Comparison of ENCODE assay signal across 1 cellular context in the genomic region with DNA sequence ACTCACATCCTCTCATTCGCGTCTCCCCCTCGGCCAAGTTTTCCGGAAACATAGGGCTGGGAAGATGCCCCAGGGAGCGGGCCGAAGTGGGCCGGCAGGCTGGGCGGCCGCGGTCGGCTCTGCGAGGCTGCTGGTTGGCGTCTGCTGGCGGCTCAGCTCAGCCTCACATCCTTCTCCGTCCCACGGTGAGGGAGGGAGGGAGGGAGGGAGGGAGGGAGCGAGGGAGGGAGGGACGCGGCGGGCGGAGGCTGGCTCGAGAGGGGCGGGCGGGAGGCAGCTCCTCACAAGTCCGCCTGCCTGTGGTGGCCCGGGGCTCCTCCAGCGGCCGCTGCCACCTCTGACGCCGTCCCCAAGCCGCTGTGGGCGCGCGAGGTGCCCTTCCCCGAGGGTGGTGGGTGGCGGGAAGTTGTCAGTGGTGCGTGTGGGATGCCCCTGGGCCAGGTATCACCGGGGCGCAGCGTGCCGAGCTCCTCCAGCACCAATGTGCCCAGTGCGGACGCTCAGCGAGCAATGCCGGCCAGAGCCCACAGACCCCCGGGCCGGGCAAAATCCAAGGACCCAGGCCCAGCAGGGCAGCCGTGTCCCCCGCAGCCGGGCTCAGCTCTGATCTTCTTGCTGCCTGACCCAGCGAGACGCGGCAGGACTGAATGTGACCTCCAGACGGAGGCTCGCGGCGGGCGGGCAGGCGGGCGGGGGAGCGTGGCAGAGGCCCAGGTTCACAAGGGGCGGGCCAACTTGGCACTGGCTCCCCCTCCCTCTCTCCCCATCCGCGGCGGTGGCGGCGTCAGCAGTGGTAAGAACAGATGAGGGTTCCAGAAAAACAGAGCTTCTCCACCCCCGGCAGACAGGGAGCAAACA.
TF ChIP-seq lines count a peak whose summit lies in the region.

No MANE protein-coding gene starts in this region.

TF ChIP-seq in HepG2, 621 proteins besides CTCF, POLR2A, EP300 and RAD21 (continued from another document and continues in another):
- TF ChIP-seq RFXAP (CRISPR knock-in tag; IDR thresholded peaks at IDR 0.05; ENCODE audit: borderline replicate concordance) (peak; percentile 57; the same call in 1 of the 2 replicates), ISL2 (CRISPR knock-in tag; IDR thresholded peaks at IDR 0.05) (peak; percentile 15; the same call in 1 of the 2 replicates), KDM3A (CRISPR knock-in tag; IDR thresholded peaks at IDR 0.05; ENCODE audit: low read depth) (0 out of 2 replicates have a peak, but pooled peaks have one; percentile 22), SOX6 (IDR thresholded peaks at IDR 0.05) (no peak), SOX6 (CRISPR knock-in tag; IDR thresholded peaks at IDR 0.05) (peak; percentile 58), ZNF616 (CRISPR knock-in tag; IDR thresholded peaks at IDR 0.05; ENCODE audit: low read depth) (0 out of 2 replicates have a peak, but pooled peaks have one; percentile 27), AKAP8 (CRISPR knock-in tag; IDR thresholded peaks at IDR 0.05) (peak; percentile 80), AGO1 (IDR thresholded peaks at IDR 0.05; ENCODE audit: low read depth, low read length, poor library complexity, severe bottlenecking) (peak; percentile 15), ZKSCAN1 (IDR thresholded peaks at IDR 0.05; ENCODE audit: low read length) (no peak), RFX5 (IDR thresholded peaks at IDR 0.05; ENCODE audit: low read depth, low read length) (no peak), SAFB2 (CRISPR knock-in tag; IDR thresholded peaks at IDR 0.05; ENCODE audit: borderline replicate concordance, low read depth) (peak; percentile 65), EEA1 (CRISPR knock-in tag; IDR thresholded peaks at IDR 0.05; ENCODE audit: borderline replicate concordance) (peak; percentile 54; the same call in 1 of the 2 replicates), CENPT (CRISPR knock-in tag; IDR thresholded peaks at IDR 0.05; ENCODE audit: low read depth) (no peak), GFI1 (CRISPR knock-in tag; IDR thresholded peaks at IDR 0.05; ENCODE audit: borderline replicate concordance) (0 out of 2 replicates have a peak, but pooled peaks have one; percentile 60), SALL2 (CRISPR knock-in tag; IDR thresholded peaks at IDR 0.05) (0 out of 2 replicates have a peak, but pooled peaks have one; percentile 65), TCF12 (IDR thresholded peaks at IDR 0.05) (no peak), TCF12 (CRISPR knock-in tag; IDR thresholded peaks at IDR 0.05) (peak; percentile 66; the same call in 1 of the 2 replicates), ZFY (CRISPR knock-in tag; IDR thresholded peaks at IDR 0.05) (peak; percentile 58; the same call in 1 of the 2 replicates), ZNF264 (CRISPR knock-in tag; IDR thresholded peaks at IDR 0.05) (0 out of 2 replicates have a peak, but pooled peaks have one; percentile 31), AHR (CRISPR knock-in tag; IDR thresholded peaks at IDR 0.05) (0 out of 2 replicates have a peak, but pooled peaks have one; percentile 28), ZNF569 (CRISPR knock-in tag; IDR thresholded peaks at IDR 0.05; ENCODE audit: borderline replicate concordance) (no peak), DR1 (CRISPR knock-in tag; IDR thresholded peaks at IDR 0.05) (0 out of 2 replicates have a peak, but pooled peaks have one; percentile 39), LCORL (IDR thresholded peaks at IDR 0.05) (no peak), LCORL (CRISPR knock-in tag; IDR thresholded peaks at IDR 0.05) (peak; percentile 66), HES4 (CRISPR knock-in tag; IDR thresholded peaks at IDR 0.05; ENCODE audit: borderline replicate concordance) (peak; percentile 12; the same call in 1 of the 2 replicates), SYNCRIP (IDR thresholded peaks at IDR 0.05; ENCODE audit: insufficient read depth, low read depth, low read length) (no peak), ZNF768 (CRISPR knock-in tag; IDR thresholded peaks at IDR 0.05) (peak; percentile 49; the same call in 1 of the 2 replicates), MED1 (CRISPR knock-in tag; IDR thresholded peaks at IDR 0.05) (peak; percentile 67), ZMAT3 (CRISPR knock-in tag; conservative IDR thresholded peaks at IDR 0.05) (peak; percentile 76; the same call in 1 of the 2 replicates), PHF8 (CRISPR knock-in tag; IDR thresholded peaks at IDR 0.05) (0 out of 2 replicates have a peak, but pooled peaks have one; percentile 29), ZNF747 (CRISPR knock-in tag; IDR thresholded peaks at IDR 0.05; ENCODE audit: borderline replicate concordance) (0 out of 2 replicates have a peak, but pooled peaks have one; percentile 27), ZNF605 (CRISPR knock-in tag; IDR thresholded peaks at IDR 0.05) (peak; percentile 29; the same call in 1 of the 2 replicates), MTA1 (CRISPR knock-in tag; IDR thresholded peaks at IDR 0.05; ENCODE audit: borderline replicate concordance) (peak; percentile 88), BRCA1 (CRISPR knock-in tag; IDR thresholded peaks at IDR 0.05) (0 out of 2 replicates have a peak, but pooled peaks have one; percentile 45)
- TF ChIP-seq, protein P1, sequence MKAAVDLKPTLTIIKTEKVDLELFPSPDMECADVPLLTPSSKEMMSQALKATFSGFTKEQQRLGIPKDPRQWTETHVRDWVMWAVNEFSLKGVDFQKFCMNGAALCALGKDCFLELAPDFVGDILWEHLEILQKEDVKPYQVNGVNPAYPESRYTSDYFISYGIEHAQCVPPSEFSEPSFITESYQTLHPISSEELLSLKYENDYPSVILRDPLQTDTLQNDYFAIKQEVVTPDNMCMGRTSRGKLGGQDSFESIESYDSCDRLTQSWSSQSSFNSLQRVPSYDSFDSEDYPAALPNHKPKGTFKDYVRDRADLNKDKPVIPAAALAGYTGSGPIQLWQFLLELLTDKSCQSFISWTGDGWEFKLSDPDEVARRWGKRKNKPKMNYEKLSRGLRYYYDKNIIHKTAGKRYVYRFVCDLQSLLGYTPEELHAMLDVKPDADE (CRISPR knock-in tag; IDR thresholded peaks at IDR 0.05) = 0 out of 2 replicates have a peak, but pooled peaks have one; percentile 31
- TF ChIP-seq, protein P2, sequence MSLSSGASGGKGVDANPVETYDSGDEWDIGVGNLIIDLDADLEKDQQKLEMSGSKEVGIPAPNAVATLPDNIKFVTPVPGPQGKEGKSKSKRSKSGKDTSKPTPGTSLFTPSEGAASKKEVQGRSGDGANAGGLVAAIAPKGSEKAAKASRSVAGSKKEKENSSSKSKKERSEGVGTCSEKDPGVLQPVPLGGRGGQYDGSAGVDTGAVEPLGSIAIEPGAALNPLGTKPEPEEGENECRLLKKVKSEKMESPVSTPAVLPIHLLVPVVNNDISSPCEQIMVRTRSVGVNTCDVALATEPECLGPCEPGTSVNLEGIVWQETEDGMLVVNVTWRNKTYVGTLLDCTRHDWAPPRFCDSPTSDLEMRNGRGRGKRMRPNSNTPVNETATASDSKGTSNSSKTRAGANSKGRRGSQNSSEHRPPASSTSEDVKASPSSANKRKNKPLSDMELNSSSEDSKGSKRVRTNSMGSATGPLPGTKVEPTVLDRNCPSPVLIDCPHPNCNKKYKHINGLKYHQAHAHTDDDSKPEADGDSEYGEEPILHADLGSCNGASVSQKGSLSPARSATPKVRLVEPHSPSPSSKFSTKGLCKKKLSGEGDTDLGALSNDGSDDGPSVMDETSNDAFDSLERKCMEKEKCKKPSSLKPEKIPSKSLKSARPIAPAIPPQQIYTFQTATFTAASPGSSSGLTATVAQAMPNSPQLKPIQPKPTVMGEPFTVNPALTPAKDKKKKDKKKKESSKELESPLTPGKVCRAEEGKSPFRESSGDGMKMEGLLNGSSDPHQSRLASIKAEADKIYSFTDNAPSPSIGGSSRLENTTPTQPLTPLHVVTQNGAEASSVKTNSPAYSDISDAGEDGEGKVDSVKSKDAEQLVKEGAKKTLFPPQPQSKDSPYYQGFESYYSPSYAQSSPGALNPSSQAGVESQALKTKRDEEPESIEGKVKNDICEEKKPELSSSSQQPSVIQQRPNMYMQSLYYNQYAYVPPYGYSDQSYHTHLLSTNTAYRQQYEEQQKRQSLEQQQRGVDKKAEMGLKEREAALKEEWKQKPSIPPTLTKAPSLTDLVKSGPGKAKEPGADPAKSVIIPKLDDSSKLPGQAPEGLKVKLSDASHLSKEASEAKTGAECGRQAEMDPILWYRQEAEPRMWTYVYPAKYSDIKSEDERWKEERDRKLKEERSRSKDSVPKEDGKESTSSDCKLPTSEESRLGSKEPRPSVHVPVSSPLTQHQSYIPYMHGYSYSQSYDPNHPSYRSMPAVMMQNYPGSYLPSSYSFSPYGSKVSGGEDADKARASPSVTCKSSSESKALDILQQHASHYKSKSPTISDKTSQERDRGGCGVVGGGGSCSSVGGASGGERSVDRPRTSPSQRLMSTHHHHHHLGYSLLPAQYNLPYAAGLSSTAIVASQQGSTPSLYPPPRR (CRISPR knock-in tag; IDR thresholded peaks at IDR 0.05; ENCODE audit: borderline replicate concordance) = peak; percentile 68; the same call in 1 of the 2 replicates
- TF ChIP-seq, protein P3, sequence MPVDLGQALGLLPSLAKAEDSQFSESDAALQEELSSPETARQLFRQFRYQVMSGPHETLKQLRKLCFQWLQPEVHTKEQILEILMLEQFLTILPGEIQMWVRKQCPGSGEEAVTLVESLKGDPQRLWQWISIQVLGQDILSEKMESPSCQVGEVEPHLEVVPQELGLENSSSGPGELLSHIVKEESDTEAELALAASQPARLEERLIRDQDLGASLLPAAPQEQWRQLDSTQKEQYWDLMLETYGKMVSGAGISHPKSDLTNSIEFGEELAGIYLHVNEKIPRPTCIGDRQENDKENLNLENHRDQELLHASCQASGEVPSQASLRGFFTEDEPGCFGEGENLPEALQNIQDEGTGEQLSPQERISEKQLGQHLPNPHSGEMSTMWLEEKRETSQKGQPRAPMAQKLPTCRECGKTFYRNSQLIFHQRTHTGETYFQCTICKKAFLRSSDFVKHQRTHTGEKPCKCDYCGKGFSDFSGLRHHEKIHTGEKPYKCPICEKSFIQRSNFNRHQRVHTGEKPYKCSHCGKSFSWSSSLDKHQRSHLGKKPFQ (CRISPR knock-in tag; IDR thresholded peaks at IDR 0.05; ENCODE audit: insufficient replicate concordance) = peak; percentile 34
- TF ChIP-seq, protein P4, sequence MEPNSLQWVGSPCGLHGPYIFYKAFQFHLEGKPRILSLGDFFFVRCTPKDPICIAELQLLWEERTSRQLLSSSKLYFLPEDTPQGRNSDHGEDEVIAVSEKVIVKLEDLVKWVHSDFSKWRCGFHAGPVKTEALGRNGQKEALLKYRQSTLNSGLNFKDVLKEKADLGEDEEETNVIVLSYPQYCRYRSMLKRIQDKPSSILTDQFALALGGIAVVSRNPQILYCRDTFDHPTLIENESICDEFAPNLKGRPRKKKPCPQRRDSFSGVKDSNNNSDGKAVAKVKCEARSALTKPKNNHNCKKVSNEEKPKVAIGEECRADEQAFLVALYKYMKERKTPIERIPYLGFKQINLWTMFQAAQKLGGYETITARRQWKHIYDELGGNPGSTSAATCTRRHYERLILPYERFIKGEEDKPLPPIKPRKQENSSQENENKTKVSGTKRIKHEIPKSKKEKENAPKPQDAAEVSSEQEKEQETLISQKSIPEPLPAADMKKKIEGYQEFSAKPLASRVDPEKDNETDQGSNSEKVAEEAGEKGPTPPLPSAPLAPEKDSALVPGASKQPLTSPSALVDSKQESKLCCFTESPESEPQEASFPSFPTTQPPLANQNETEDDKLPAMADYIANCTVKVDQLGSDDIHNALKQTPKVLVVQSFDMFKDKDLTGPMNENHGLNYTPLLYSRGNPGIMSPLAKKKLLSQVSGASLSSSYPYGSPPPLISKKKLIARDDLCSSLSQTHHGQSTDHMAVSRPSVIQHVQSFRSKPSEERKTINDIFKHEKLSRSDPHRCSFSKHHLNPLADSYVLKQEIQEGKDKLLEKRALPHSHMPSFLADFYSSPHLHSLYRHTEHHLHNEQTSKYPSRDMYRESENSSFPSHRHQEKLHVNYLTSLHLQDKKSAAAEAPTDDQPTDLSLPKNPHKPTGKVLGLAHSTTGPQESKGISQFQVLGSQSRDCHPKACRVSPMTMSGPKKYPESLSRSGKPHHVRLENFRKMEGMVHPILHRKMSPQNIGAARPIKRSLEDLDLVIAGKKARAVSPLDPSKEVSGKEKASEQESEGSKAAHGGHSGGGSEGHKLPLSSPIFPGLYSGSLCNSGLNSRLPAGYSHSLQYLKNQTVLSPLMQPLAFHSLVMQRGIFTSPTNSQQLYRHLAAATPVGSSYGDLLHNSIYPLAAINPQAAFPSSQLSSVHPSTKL (CRISPR knock-in tag; IDR thresholded peaks at IDR 0.05) = peak; percentile 42; the same call in 1 of the 2 replicates
- TF ChIP-seq, protein P5, sequence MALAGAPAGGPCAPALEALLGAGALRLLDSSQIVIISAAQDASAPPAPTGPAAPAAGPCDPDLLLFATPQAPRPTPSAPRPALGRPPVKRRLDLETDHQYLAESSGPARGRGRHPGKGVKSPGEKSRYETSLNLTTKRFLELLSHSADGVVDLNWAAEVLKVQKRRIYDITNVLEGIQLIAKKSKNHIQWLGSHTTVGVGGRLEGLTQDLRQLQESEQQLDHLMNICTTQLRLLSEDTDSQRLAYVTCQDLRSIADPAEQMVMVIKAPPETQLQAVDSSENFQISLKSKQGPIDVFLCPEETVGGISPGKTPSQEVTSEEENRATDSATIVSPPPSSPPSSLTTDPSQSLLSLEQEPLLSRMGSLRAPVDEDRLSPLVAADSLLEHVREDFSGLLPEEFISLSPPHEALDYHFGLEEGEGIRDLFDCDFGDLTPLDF (CRISPR knock-in tag; IDR thresholded peaks at IDR 0.05) = peak; percentile 16; the same call in 1 of the 2 replicates
- TF ChIP-seq, protein P6, sequence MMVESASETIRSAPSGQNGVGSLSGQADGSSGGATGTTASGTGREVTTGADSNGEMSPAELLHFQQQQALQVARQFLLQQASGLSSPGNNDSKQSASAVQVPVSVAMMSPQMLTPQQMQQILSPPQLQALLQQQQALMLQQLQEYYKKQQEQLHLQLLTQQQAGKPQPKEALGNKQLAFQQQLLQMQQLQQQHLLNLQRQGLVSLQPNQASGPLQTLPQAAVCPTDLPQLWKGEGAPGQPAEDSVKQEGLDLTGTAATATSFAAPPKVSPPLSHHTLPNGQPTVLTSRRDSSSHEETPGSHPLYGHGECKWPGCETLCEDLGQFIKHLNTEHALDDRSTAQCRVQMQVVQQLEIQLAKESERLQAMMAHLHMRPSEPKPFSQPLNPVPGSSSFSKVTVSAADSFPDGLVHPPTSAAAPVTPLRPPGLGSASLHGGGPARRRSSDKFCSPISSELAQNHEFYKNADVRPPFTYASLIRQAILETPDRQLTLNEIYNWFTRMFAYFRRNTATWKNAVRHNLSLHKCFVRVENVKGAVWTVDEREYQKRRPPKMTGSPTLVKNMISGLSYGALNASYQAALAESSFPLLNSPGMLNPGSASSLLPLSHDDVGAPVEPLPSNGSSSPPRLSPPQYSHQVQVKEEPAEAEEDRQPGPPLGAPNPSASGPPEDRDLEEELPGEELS (CRISPR knock-in tag; IDR thresholded peaks at IDR 0.05) = 0 out of 2 replicates have a peak, but pooled peaks have one; percentile 63
- TF ChIP-seq, protein P7, sequence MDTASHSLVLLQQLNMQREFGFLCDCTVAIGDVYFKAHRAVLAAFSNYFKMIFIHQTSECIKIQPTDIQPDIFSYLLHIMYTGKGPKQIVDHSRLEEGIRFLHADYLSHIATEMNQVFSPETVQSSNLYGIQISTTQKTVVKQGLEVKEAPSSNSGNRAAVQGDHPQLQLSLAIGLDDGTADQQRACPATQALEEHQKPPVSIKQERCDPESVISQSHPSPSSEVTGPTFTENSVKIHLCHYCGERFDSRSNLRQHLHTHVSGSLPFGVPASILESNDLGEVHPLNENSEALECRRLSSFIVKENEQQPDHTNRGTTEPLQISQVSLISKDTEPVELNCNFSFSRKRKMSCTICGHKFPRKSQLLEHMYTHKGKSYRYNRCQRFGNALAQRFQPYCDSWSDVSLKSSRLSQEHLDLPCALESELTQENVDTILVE (CRISPR knock-in tag; IDR thresholded peaks at IDR 0.05) = no peak
